ENCODE assay signal across 18 cellular contexts in the genomic region with DNA sequence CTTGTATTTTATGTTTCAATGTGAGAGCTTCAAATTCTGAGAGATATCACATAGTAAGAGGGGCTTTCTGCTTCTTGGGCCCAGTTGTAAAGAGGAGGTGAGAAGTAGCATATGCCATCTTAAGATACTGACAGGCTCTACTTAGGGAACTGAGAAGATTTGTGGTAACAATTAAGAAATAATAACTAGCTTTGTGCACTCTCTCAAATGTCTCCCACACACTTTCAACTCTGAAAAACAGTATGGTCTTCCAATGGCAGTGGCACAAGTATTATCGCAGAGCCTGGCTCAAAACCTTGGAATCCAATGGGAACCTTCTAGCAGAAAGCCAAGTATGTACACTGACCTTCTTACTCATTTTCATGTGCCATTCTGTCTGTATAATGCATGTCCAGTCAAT.
DNase-seq lines count a peak whose midpoint lies in the region; ATAC-seq and TF ChIP-seq lines count a peak whose summit lies in the region.
"Had no signal": no experiment of that assay in that cellular context is flagged by ENCODE, and none has a peak within 500 bp of the region (broad histone marks: within the 10 kb centered on the region; RNA-seq: fewer than 3 reads in every experiment).

No MANE protein-coding gene starts in this region.

- no peaks in the 10 kb centered on the region for H3K36me3 Mint-ChIP-seq in stimulated activated naive B cell treated with anti-CD40 and anti-IgM and Interleukin-4, amounts not matched to agents 10 μg/mL and 1 μg/mL and 100 μg/mL, for 72 hours
- H3K36me3 Mint-ChIP-seq in endothelial cell (ENCODE audit: low read depth, unreplicated experiment) = no peaks in the 10 kb centered on the region

- peak; percentile 24 for DNase-seq in amniotic epithelial cell (ENCODE audit: low read depth)
- no peak for DNase-seq in stimulated activated naive B cell treated with anti-CD40 and anti-IgM and Interleukin-4, amounts not matched to agents 10 μg/mL and 1 μg/mL and 100 μg/mL, for 72 hours
- DNase-seq in foreskin fibroblast = no peak
- DNase-seq in endothelial cell (ENCODE audit: low spot score) = no peak
- DNase-seq: Calu3; CD4-positive, alpha-beta T cell; H9; MM.1S; NCI-H2029; NCI-H524; SJCRH30; SW 1271 had no signal

- no peak overlapping the region for H3K4me3 ChIP-seq in foreskin fibroblast (ENCODE audit: low read depth in 1 of 2, low read length in 2 of 2)
- H3K4me3 ChIP-seq: SJCRH30 had no signal

- no peak overlapping the region for H3K27ac Mint-ChIP-seq in stimulated activated naive B cell treated with anti-CD40 and anti-IgM and Interleukin-4, amounts not matched to agents 10 μg/mL and 1 μg/mL and 100 μg/mL, for 72 hours
- no peak overlapping the region for H3K27ac Mint-ChIP-seq in endothelial cell (ENCODE audit: unreplicated experiment)
- H3K27ac Mint-ChIP-seq: B cell; CD4-positive, alpha-beta T cell; T-helper 2 cell treated with Interferon-gamma antibody and Interleukin-4, amounts not matched to agents 5 μg/mL and 100 μg/mL, for 36 hours had no signal

- no peak overlapping the region for H3K4me3 Mint-ChIP-seq in stimulated activated naive B cell treated with anti-CD40 and anti-IgM and Interleukin-4, amounts not matched to agents 10 μg/mL and 1 μg/mL and 100 μg/mL, for 72 hours
- no peak overlapping the region for H3K4me3 Mint-ChIP-seq in endothelial cell (ENCODE audit: unreplicated experiment)
- H3K4me3 Mint-ChIP-seq: B cell; CD4-positive, alpha-beta T cell; H9; T-helper 2 cell treated with Interferon-gamma antibody and Interleukin-4, amounts not matched to agents 5 μg/mL and 100 μg/mL, for 36 hours had no signal

- no peak for TF ChIP-seq CTCF in foreskin fibroblast (IDR thresholded peaks at IDR 0.05; ENCODE audit: low read depth, low read length)
- no peak for TF ChIP-seq CTCF in endothelial cell (IDR thresholded peaks at IDR 0.05; ENCODE audit: unreplicated experiment)

- H3K27me3 Mint-ChIP-seq in stimulated activated naive B cell treated with anti-CD40 and anti-IgM and Interleukin-4, amounts not matched to agents 10 μg/mL and 1 μg/mL and 100 μg/mL, for 72 hours = no peaks in the 10 kb centered on the region
- no peaks in the 10 kb centered on the region for H3K27me3 Mint-ChIP-seq in endothelial cell (ENCODE audit: unreplicated experiment)
- H3K27me3 Mint-ChIP-seq: B cell; CD4-positive, alpha-beta T cell had no signal

- ATAC-seq in GM18858 (IDR thresholded peaks at IDR 0.05; ENCODE audit: unreplicated experiment) = peak; percentile 47
- ATAC-seq in HG02798 (IDR thresholded peaks at IDR 0.05; ENCODE audit: poor library complexity, unreplicated experiment) = peak; percentile 44
- ATAC-seq in stimulated activated naive B cell treated with anti-CD40 and anti-IgM and Interleukin-4, amounts not matched to agents 10 μg/mL and 1 μg/mL and 100 μg/mL, for 72 hours (replicated peaks) = peak; percentile 34 to 58
- no peak for ATAC-seq in HG03045 (IDR thresholded peaks at IDR 0.05; ENCODE audit: unreplicated experiment)
- ATAC-seq: HepG2 had no signal

- peaks cover 0 to 8% of the 10 kb centered on the region in 2 donors for H3K4me1 Mint-ChIP-seq in stimulated activated naive B cell treated with anti-CD40 and anti-IgM and Interleukin-4, amounts not matched to agents 10 μg/mL and 1 μg/mL and 100 μg/mL, for 72 hours
- H3K4me1 Mint-ChIP-seq in endothelial cell (ENCODE audit: unreplicated experiment) = no peaks in the 10 kb centered on the region
- H3K4me1 Mint-ChIP-seq: B cell, H9 had no signal

- H3K9me3 Mint-ChIP-seq in stimulated activated naive B cell treated with anti-CD40 and anti-IgM and Interleukin-4, amounts not matched to agents 10 μg/mL and 1 μg/mL and 100 μg/mL, for 72 hours = no peaks in the 10 kb centered on the region
- no peaks in the 10 kb centered on the region for H3K9me3 Mint-ChIP-seq in endothelial cell (ENCODE audit: unreplicated experiment)
- H3K9me3 Mint-ChIP-seq: CD4-positive, alpha-beta T cell; H9; T-helper 2 cell treated with Interferon-gamma antibody and Interleukin-4, amounts not matched to agents 5 μg/mL and 100 μg/mL, for 36 hours had no signal
